ENCODE assay signal across 12 cellular contexts in the genomic region with DNA sequence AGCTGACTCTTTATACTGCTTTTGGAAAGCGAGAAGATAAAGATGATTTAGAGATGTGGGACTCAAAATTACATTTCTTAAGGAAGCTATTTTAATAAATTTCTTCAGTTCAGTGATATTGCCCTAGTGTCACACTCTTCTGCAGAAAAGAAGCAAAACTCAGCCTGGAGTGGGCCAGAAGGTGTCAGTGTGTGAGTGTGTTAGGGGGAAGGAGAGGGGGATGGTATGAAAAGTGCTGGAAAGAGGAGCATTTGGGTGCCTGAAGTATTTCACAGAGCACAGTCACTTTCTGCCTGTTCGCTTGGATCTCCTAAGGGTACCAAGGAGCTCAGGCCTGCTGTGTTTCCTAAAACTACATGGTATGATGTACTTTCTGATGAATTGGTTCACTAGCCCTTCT.
A peak's percentile ranks its signal among the peaks of the same experiment; 100 is the strongest.
DNase-seq lines count a peak whose midpoint lies in the region; ATAC-seq and TF ChIP-seq lines count a peak whose summit lies in the region.
"Had no signal": no experiment of that assay in that cellular context is flagged by ENCODE, and none has a peak within 500 bp of the region (broad histone marks: within the 10 kb centered on the region; RNA-seq: fewer than 3 reads in every experiment).

No MANE protein-coding gene starts in this region.

- H3K36me3 ChIP-seq in BE2C (peaks cover 18% of the 10 kb centered on the region), HEK293 (ENCODE audit: control insufficient read depth in 2 of 2, insufficient read depth in 1 of 2, low read length in 2 of 2) (no peaks in the 10 kb centered on the region)
- H3K36me3 ChIP-seq: BLaER1, upper lobe of left lung had no signal

- H3K27me3 ChIP-seq in BE2C: no peaks in the 10 kb centered on the region
- H3K27me3 ChIP-seq: BLaER1, upper lobe of left lung had no signal

- no peak overlapping the region for H3K27ac ChIP-seq in HEK293 (ENCODE audit: extremely low read depth, low read depth, low read length)
- H3K27ac ChIP-seq: BLaER1 had no signal

- H3K27ac Mint-ChIP-seq in activated T-cell treated with anti-CD3 and anti-CD28 coated beads, Interleukin-2, amount 50 U/mL, for 72 hours: no peak overlapping the region
- no peak overlapping the region for H3K27ac Mint-ChIP-seq in activated T-helper 2 cell treated with anti-CD3 and anti-CD28 coated beads, Interferon-gamma antibody, Interleukin-2, Interleukin-4, amounts not matched to agents 10 μg/mL and 5 μg/mL and 100 μg/mL, durations not matched to agents 14 hours and 24 hours and 36 hours

- H3K4me3 Mint-ChIP-seq in activated T-cell treated with anti-CD3 and anti-CD28 coated beads, Interleukin-2, amount 50 U/mL, for 72 hours: no peak overlapping the region
- H3K4me3 Mint-ChIP-seq in activated T-helper 2 cell treated with anti-CD3 and anti-CD28 coated beads, Interferon-gamma antibody, Interleukin-2, Interleukin-4, amounts not matched to agents 10 μg/mL and 5 μg/mL and 100 μg/mL, durations not matched to agents 14 hours and 24 hours and 36 hours (ENCODE audit: low read depth): no peak overlapping the region

- H3K9me3 ChIP-seq in BE2C: no peaks in the 10 kb centered on the region
- H3K9me3 ChIP-seq in HEK293 (ENCODE audit: control insufficient read depth, insufficient read depth, low read depth, low read length): no peaks in the 10 kb centered on the region
- H3K9me3 ChIP-seq: BLaER1, upper lobe of left lung had no signal

- in situ Hi-C loops in SK-MEL-5 (cut with HindIII; ENCODE audit: low pct_unique_long_range_greater_than_20kb, low sequenced_read_pairs): no loop called here

- no peaks in the 10 kb centered on the region for H3K4me1 Mint-ChIP-seq in activated T-cell treated with anti-CD3 and anti-CD28 coated beads, Interleukin-2, amount 50 U/mL, for 72 hours (ENCODE audit: low read depth)
- peaks cover 9% of the 10 kb centered on the region for H3K4me1 Mint-ChIP-seq in activated T-helper 2 cell treated with anti-CD3 and anti-CD28 coated beads, Interferon-gamma antibody, Interleukin-2, Interleukin-4, amounts not matched to agents 10 μg/mL and 5 μg/mL and 100 μg/mL, durations not matched to agents 14 hours and 24 hours and 36 hours (ENCODE audit: low read depth)

- H3K4me3 ChIP-seq in BE2C (ENCODE audit: low read depth, low read length) (no peak overlapping the region), HEK293 (ENCODE audit: low read depth, low read length) (no peak overlapping the region)
- H3K4me3 ChIP-seq: BLaER1, smooth muscle cell had no signal

- DNase-seq in BE2C (no peak), SK-MEL-5 (ENCODE audit: low read depth, low spot score) (peak; percentile 30), left kidney (ENCODE audit: low read depth, low spot score) (peak; percentile 51), pons (ENCODE audit: low spot score) (no peak), A172 (ENCODE audit: low spot score) (no peak)
- no peak for DNase-seq in activated T-cell treated with anti-CD3 and anti-CD28 coated beads, Interleukin-2, amount 50 U/mL, for 72 hours
- no peak for DNase-seq in activated T-helper 2 cell treated with anti-CD3 and anti-CD28 coated beads, Interferon-gamma antibody, Interleukin-2, Interleukin-4, amounts not matched to agents 10 μg/mL and 5 μg/mL and 100 μg/mL, durations not matched to agents 14 hours and 24 hours and 36 hours (ENCODE audit: low spot score)
- DNase-seq: NCI-H2107, upper lobe of left lung had no signal

- TF ChIP-seq CTCF in BE2C (IDR thresholded peaks at IDR 0.05; ENCODE audit: low read depth, low read length) (0 out of 2 replicates have a peak, but pooled peaks have one; percentile 10), HEK293 (tag by site-specific recombination; IDR thresholded peaks at IDR 0.05) (peak; percentile 44; the same call in 1 of the 2 replicates)

- no peaks in the 10 kb centered on the region for H3K36me3 Mint-ChIP-seq in activated T-cell treated with anti-CD3 and anti-CD28 coated beads, Interleukin-2, amount 50 U/mL, for 72 hours (ENCODE audit: insufficient read depth in 2 of 2)
- H3K36me3 Mint-ChIP-seq in activated T-helper 2 cell treated with anti-CD3 and anti-CD28 coated beads, Interferon-gamma antibody, Interleukin-2, Interleukin-4, amounts not matched to agents 10 μg/mL and 5 μg/mL and 100 μg/mL, durations not matched to agents 14 hours and 24 hours and 36 hours (ENCODE audit: low read depth): no peaks in the 10 kb centered on the region

- CTCF ChIA-PET in HEK293 (lab: Yijun Ruan, JAX): interaction anchor here (0.7 to 1.5 kb wide), 6 partner anchors 20 to 229 kb away, joined by 3 to 5 read pairs (median 4); no protein-coding TSS in a partner anchor

- H3K9me3 Mint-ChIP-seq in activated T-cell treated with anti-CD3 and anti-CD28 coated beads, Interleukin-2, amount 50 U/mL, for 72 hours: no peaks in the 10 kb centered on the region
- no peaks in the 10 kb centered on the region for H3K9me3 Mint-ChIP-seq in activated T-helper 2 cell treated with anti-CD3 and anti-CD28 coated beads, Interferon-gamma antibody, Interleukin-2, Interleukin-4, amounts not matched to agents 10 μg/mL and 5 μg/mL and 100 μg/mL, durations not matched to agents 14 hours and 24 hours and 36 hours

- no peak for ATAC-seq in activated T-cell treated with anti-CD3 and anti-CD28 coated beads, Interleukin-2, amount 50 U/mL, for 72 hours (replicated peaks in 1 of 2)

- POLR2A ChIA-PET in HEK293 (lab: Yijun Ruan, JAX): no interaction called here

- intact Hi-C loops in activated T-helper 2 cell treated with anti-CD3 and anti-CD28 coated beads, Interferon-gamma antibody, Interleukin-2, Interleukin-4, amounts not matched to agents 10 μg/mL and 5 μg/mL and 100 μg/mL, durations not matched to agents 14 hours and 24 hours and 36 hours (cut with micrococcal nuclease): no loop called here

- H3K4me1 ChIP-seq in BE2C: peaks cover 13% of the 10 kb centered on the region
- peaks cover 7% of the 10 kb centered on the region for H3K4me1 ChIP-seq in HEK293 (ENCODE audit: control insufficient read depth, insufficient read depth, low read length)

- peaks cover 5% of the 10 kb centered on the region for H3K27me3 Mint-ChIP-seq in activated T-cell treated with anti-CD3 and anti-CD28 coated beads, Interleukin-2, amount 50 U/mL, for 72 hours (ENCODE audit: low read depth)
- peaks cover 8% of the 10 kb centered on the region for H3K27me3 Mint-ChIP-seq in activated T-helper 2 cell treated with anti-CD3 and anti-CD28 coated beads, Interferon-gamma antibody, Interleukin-2, Interleukin-4, amounts not matched to agents 10 μg/mL and 5 μg/mL and 100 μg/mL, durations not matched to agents 14 hours and 24 hours and 36 hours (ENCODE audit: low read depth)

TF ChIP-seq in HEK293, 187 proteins besides CTCF, POLR2A, EP300 and RAD21:
- no peak for TF ChIP-seq KLF8 (tag by site-specific recombination; IDR thresholded peaks at IDR 0.05)
- TF ChIP-seq ZNF654 (tag by site-specific recombination; IDR thresholded peaks at IDR 0.05; ENCODE audit: low read depth): peak; percentile 33
- TF ChIP-seq, protein P1, sequence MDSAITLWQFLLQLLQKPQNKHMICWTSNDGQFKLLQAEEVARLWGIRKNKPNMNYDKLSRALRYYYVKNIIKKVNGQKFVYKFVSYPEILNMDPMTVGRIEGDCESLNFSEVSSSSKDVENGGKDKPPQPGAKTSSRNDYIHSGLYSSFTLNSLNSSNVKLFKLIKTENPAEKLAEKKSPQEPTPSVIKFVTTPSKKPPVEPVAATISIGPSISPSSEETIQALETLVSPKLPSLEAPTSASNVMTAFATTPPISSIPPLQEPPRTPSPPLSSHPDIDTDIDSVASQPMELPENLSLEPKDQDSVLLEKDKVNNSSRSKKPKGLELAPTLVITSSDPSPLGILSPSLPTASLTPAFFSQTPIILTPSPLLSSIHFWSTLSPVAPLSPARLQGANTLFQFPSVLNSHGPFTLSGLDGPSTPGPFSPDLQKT (IDR thresholded peaks at IDR 0.05; ENCODE audit: borderline replicate concordance, low read depth, low read length): no peak

Comparison
In these comparisons a context has a peak if more than half of its experiments do, and no peak if none do; other contexts are left out.
1. DNase-seq: peak in SK-MEL-5 (single experiment) and left kidney (single experiment); none in BE2C (single experiment), pons (single experiment), activated T-cell treated with anti-CD3 and anti-CD28 coated beads, Interleukin-2, amount 50 U/mL, for 72 hours (0 of 2), activated T-helper 2 cell treated with anti-CD3 and anti-CD28 coated beads, Interferon-gamma antibody, Interleukin-2, Interleukin-4, amounts not matched to agents 10 μg/mL and 5 μg/mL and 100 μg/mL, durations not matched to agents 14 hours and 24 hours and 36 hours (single experiment) and A172 (single experiment).